7 cellular contexts compared by ENCODE assay signal in genomic region chr3:127800508-127800907, GRCh38. TPM values are rescaled to one million over a fixed set of nuclear protein-coding genes. Genes with fewer than 3 reads are reported as not detected.
A peak's percentile ranks its signal among the peaks of the same experiment; 100 is the strongest.
DNase-seq lines count a peak whose midpoint lies in the region; ATAC-seq and TF ChIP-seq lines count a peak whose summit lies in the region.

No MANE protein-coding gene starts in this region.

- H3K9me3 Mint-ChIP-seq in WTC11 (no peaks in the 10 kb centered on the region), osteocyte (ENCODE audit: unreplicated experiment) (no peaks in the 10 kb centered on the region)

- CTCF ChIA-PET in WTC11 (lab: Charles Lee) (no interaction called here), HEK293T (lab: Yijun Ruan, JAX) (no interaction called here)

- H3K27ac Mint-ChIP-seq in WTC11 (peak overlapping the region; percentile 91; the same call in 1 of the 2 replicates), osteocyte (ENCODE audit: unreplicated experiment) (peak overlapping the region; percentile 54)

- TF ChIP-seq CTCF in WTC11 (IDR thresholded peaks at IDR 0.05) (no peak), osteocyte (IDR thresholded peaks at IDR 0.05) (no peak)

- H3K4me3 Mint-ChIP-seq in WTC11 (no peak overlapping the region), osteocyte (ENCODE audit: unreplicated experiment) (no peak overlapping the region)

- POLR2A ChIA-PET in WTC11 (lab: Charles Lee) (no interaction called here), HEK293T (lab: Yijun Ruan, JAX) (no interaction called here)

- H3K4me1 Mint-ChIP-seq in WTC11 = peaks cover 4% of the 10 kb centered on the region
- H3K4me1 Mint-ChIP-seq in osteocyte (ENCODE audit: unreplicated experiment) = peaks cover 52% of the 10 kb centered on the region

- ATAC-seq in GM18861 (IDR thresholded peaks at IDR 0.05; ENCODE audit: unreplicated experiment) = peak; percentile 54
- ATAC-seq in HG03108 (IDR thresholded peaks at IDR 0.05; ENCODE audit: unreplicated experiment) = peak; percentile 78
- ATAC-seq in WTC11 = no peak; the same call in 1 of the 2 replicates

- DNase-seq in WTC11 (ENCODE audit: low spot score) = no peak
- DNase-seq in osteocyte (ENCODE audit: extremely low spot score, unreplicated experiment) = no peak
- DNase-seq in DMS53 treated with DMSO at 0.1 percent for 48 hours (lab: John Stamatoyannopoulos, UW; ENCODE audit: unreplicated experiment) = no peak
- DNase-seq in HEK293T (ENCODE audit: extremely low spot score) = no peak
- no peak for DNase-seq in islet precursor cell

- H3K27me3 Mint-ChIP-seq in WTC11 (ENCODE audit: low read depth) (no peaks in the 10 kb centered on the region), osteocyte (ENCODE audit: unreplicated experiment) (no peaks in the 10 kb centered on the region)

- no peaks in the 10 kb centered on the region for H3K36me3 Mint-ChIP-seq in WTC11
- H3K36me3 Mint-ChIP-seq in osteocyte (ENCODE audit: unreplicated experiment) = peaks cover 43% of the 10 kb centered on the region

TF ChIP-seq in WTC11, 78 proteins besides CTCF, POLR2A, EP300 and RAD21 (continues in another document):
- TF ChIP-seq HMGA2 (CRISPR knock-in tag; IDR thresholded peaks at IDR 0.05) = no peak
- TF ChIP-seq FOXP1 (CRISPR knock-in tag; IDR thresholded peaks at IDR 0.05; ENCODE audit: borderline replicate concordance) = no peak
- TF ChIP-seq FOXK1 (CRISPR knock-in tag; IDR thresholded peaks at IDR 0.05) = no peak
- no peak for TF ChIP-seq ZBTB21 (CRISPR knock-in tag; IDR thresholded peaks at IDR 0.05; ENCODE audit: borderline replicate concordance)
- TF ChIP-seq ZNF281 (CRISPR knock-in tag; IDR thresholded peaks at IDR 0.05) = no peak
- no peak for TF ChIP-seq NFYB (CRISPR knock-in tag; conservative IDR thresholded peaks at IDR 0.05; ENCODE audit: low read depth)
- TF ChIP-seq OVOL2 (CRISPR knock-in tag; IDR thresholded peaks at IDR 0.05; ENCODE audit: borderline replicate concordance) = no peak
- no peak for TF ChIP-seq SMAD3 (CRISPR knock-in tag; IDR thresholded peaks at IDR 0.05; ENCODE audit: borderline replicate concordance)
- no peak for TF ChIP-seq EMX1 (CRISPR knock-in tag; IDR thresholded peaks at IDR 0.05)
- no peak for TF ChIP-seq NFE2L1 (CRISPR knock-in tag; IDR thresholded peaks at IDR 0.05)
- no peak for TF ChIP-seq ZNF671 (CRISPR knock-in tag; IDR thresholded peaks at IDR 0.05)
- no peak for TF ChIP-seq MYBL2 (CRISPR knock-in tag; IDR thresholded peaks at IDR 0.05)
- TF ChIP-seq ZNF416 (CRISPR knock-in tag; IDR thresholded peaks at IDR 0.05) = no peak
- no peak for TF ChIP-seq AR (CRISPR knock-in tag; IDR thresholded peaks at IDR 0.05)

TF ChIP-seq in HEK293T, 16 proteins besides CTCF, POLR2A, EP300 and RAD21:
- no peak for TF ChIP-seq ARNT (IDR thresholded peaks at IDR 0.05)
- TF ChIP-seq SP1 (IDR thresholded peaks at IDR 0.05) = no peak
- no peak for TF ChIP-seq LEF1 (IDR thresholded peaks at IDR 0.05; ENCODE audit: borderline replicate concordance)
- no peak for TF ChIP-seq PKNOX1 (IDR thresholded peaks at IDR 0.05)
- TF ChIP-seq NFRKB (IDR thresholded peaks at IDR 0.05) = no peak
- no peak for TF ChIP-seq FOXM1 (IDR thresholded peaks at IDR 0.05; ENCODE audit: borderline replicate concordance)
- no peak for TF ChIP-seq CTBP1 (IDR thresholded peaks at IDR 0.05; ENCODE audit: borderline replicate concordance)
- no peak for TF ChIP-seq SUZ12 (IDR thresholded peaks at IDR 0.05)
- no peak for TF ChIP-seq TARDBP (IDR thresholded peaks at IDR 0.05)
- no peak for TF ChIP-seq FOXA1 (IDR thresholded peaks at IDR 0.05)
- TF ChIP-seq ELF4 (IDR thresholded peaks at IDR 0.05) = no peak
- no peak for TF ChIP-seq FOXK2 (IDR thresholded peaks at IDR 0.05)
- TF ChIP-seq L3MBTL2 (conservative IDR thresholded peaks at IDR 0.05) = no peak
- no peak for TF ChIP-seq HDGF (IDR thresholded peaks at IDR 0.05; ENCODE audit: borderline replicate concordance)
- no peak for TF ChIP-seq ZNF384 (IDR thresholded peaks at IDR 0.05)
- TF ChIP-seq BHLHE40 (IDR thresholded peaks at IDR 0.05; ENCODE audit: borderline replicate concordance) = no peak

RNA-seq across cellular contexts. Expression of gene MGLL, which starts 21.8 kb away (rescaled TPM):
- total RNA-seq in WTC11 (2021) (0.73 to 0.96 TPM (median 0.94 TPM) in 3 replicates), osteocyte (102 and 112 TPM in 2 replicates)

Comparison
In these comparisons a context has a peak if more than half of its experiments do, and no peak if none do; other contexts are left out.
1. RNA of gene MGLL, which starts 21.8 kb away (total RNA-seq): 102 to 112 TPM in osteocyte; 0.73 to 0.96 TPM in WTC11; every median in the first group is over 10 times any median in the second.